ENCODE assay signal across 8 cellular contexts in the genomic region with DNA sequence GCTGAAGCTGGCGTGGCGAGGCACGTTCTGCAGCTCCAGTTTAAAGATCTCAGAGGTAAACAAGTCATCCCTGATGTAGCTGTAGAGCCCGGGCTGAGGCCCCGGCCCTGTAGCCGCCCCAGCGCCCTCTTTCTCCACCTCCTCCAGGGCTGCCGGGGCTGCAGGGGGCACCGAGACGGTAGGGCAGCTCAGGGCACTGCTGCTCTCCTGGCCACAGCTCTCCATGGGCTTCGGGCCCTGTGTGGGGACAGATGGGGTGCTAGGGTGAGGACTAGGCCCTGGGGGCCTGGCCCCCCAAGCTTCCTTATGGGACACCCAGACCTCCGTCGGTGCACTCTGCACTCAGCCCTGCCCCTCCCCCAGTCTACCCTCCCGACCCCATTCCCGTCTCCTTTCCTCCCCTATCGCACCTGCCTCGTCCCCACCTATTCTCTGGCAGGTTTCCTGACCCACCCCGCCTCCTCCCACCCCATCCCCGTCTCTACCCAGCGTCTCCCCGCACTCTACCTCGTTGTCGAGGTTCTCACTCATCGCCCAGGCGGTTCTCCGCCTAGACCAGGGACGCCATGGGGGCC. TPM values are rescaled to one million over a fixed set of nuclear protein-coding genes. Genes with fewer than 3 reads are reported as not detected.
A peak's percentile ranks its signal among the peaks of the same experiment; 100 is the strongest.
DNase-seq lines count a peak whose midpoint lies in the region; ATAC-seq and TF ChIP-seq lines count a peak whose summit lies in the region.

No MANE protein-coding gene starts in this region.

- H3K27me3 Mint-ChIP-seq in activated naive CD8-positive, alpha-beta T cell treated with anti-CD3 and anti-CD28 coated beads for 36 hours: no peaks in the 10 kb centered on the region
- no peaks in the 10 kb centered on the region for H3K27me3 Mint-ChIP-seq in stimulated activated naive CD8-positive, alpha-beta T cell treated with anti-CD3 and anti-CD28 coated beads, Interleukin-15, amount 100 ng/mL, for 72 hours

- H3K36me3 Mint-ChIP-seq in activated naive CD8-positive, alpha-beta T cell treated with anti-CD3 and anti-CD28 coated beads for 36 hours: peaks cover 46% of the 10 kb centered on the region

- no peaks in the 10 kb centered on the region for H3K9me3 Mint-ChIP-seq in activated naive CD8-positive, alpha-beta T cell treated with anti-CD3 and anti-CD28 coated beads for 36 hours
- H3K9me3 Mint-ChIP-seq in stimulated activated naive CD8-positive, alpha-beta T cell treated with anti-CD3 and anti-CD28 coated beads, Interleukin-15, amount 100 ng/mL, for 72 hours: no peaks in the 10 kb centered on the region

- H3K4me1 Mint-ChIP-seq in activated naive CD8-positive, alpha-beta T cell treated with anti-CD3 and anti-CD28 coated beads for 36 hours: peaks cover 41% of the 10 kb centered on the region
- peaks cover 85% of the 10 kb centered on the region for H3K4me1 Mint-ChIP-seq in stimulated activated naive CD8-positive, alpha-beta T cell treated with anti-CD3 and anti-CD28 coated beads, Interleukin-15, amount 100 ng/mL, for 72 hours

- H3K27me3 ChIP-seq in HL-60 (ENCODE audit: insufficient read depth, poor library complexity, severe bottlenecking) (no peaks in the 10 kb centered on the region), iPS-15b (ENCODE audit: control insufficient read depth, insufficient read depth, low read length) (no peaks in the 10 kb centered on the region)

- peak overlapping the region; percentile 92 for H3K27ac Mint-ChIP-seq in activated naive CD8-positive, alpha-beta T cell treated with anti-CD3 and anti-CD28 coated beads for 36 hours
- peak overlapping the region; percentile 98 to 99 for H3K27ac Mint-ChIP-seq in stimulated activated naive CD8-positive, alpha-beta T cell treated with anti-CD3 and anti-CD28 coated beads, Interleukin-15, amount 100 ng/mL, for 72 hours

- DNase-seq in HL-60 (ENCODE audit: low read depth in 1 of 2, low spot score in 1 of 2) (peak in 1 of 2 experiments; percentile 47), ureter (ENCODE audit: low spot score) (no peak)
- no peak for DNase-seq in activated naive CD8-positive, alpha-beta T cell treated with anti-CD3 and anti-CD28 coated beads for 36 hours
- no peak for DNase-seq in stimulated activated naive CD8-positive, alpha-beta T cell treated with anti-CD3 and anti-CD28 coated beads, Interleukin-15, amount 100 ng/mL, for 72 hours
- DNase-seq in activated CD8-positive, alpha-beta memory T cell treated with anti-CD3 and anti-CD28 coated beads for 24 hours: no peak
- DNase-seq in activated CD4-positive, CD25-positive, alpha-beta regulatory T cell treated with anti-CD3 and anti-CD28 coated beads, Interleukin-2, amount 50 U/mL, for 72 hours: no peak

- no peaks in the 10 kb centered on the region for H3K9me3 ChIP-seq in iPS-15b (ENCODE audit: control insufficient read depth, insufficient read depth, low read length)

- ATAC-seq in stimulated activated naive CD8-positive, alpha-beta T cell treated with anti-CD3 and anti-CD28 coated beads, Interleukin-15, amount 100 ng/mL, for 72 hours: no peak
- no peak for ATAC-seq in GM19463 (IDR thresholded peaks at IDR 0.05; ENCODE audit: unreplicated experiment)

- H3K4me3 Mint-ChIP-seq in activated naive CD8-positive, alpha-beta T cell treated with anti-CD3 and anti-CD28 coated beads for 36 hours: peak overlapping the region; percentile 93
- peak overlapping the region; percentile 92 to 97 for H3K4me3 Mint-ChIP-seq in stimulated activated naive CD8-positive, alpha-beta T cell treated with anti-CD3 and anti-CD28 coated beads, Interleukin-15, amount 100 ng/mL, for 72 hours

- H3K27ac ChIP-seq in HL-60 (replicated peaks): peak overlapping the region; percentile 90

- no peak for TF ChIP-seq CTCF in HL-60 (IDR thresholded peaks at IDR 0.05; ENCODE audit: insufficient read depth, low read length)

- peak overlapping the region; percentile 93 for H3K9ac ChIP-seq in iPS-15b (ENCODE audit: low read depth, low read length)

- peaks cover 71% of the 10 kb centered on the region for H3K36me3 ChIP-seq in iPS-15b (ENCODE audit: control insufficient read depth, insufficient read depth, low read length)

- peaks cover 2% of the 10 kb centered on the region for H3K4me1 ChIP-seq in iPS-15b (ENCODE audit: control insufficient read depth, insufficient read depth, low read length)

- H3K4me3 ChIP-seq in HL-60 (replicated peaks; ENCODE audit: insufficient read depth, low read length): peak overlapping the region; percentile 98
- peak overlapping the region; percentile 91 for H3K4me3 ChIP-seq in iPS-15b (ENCODE audit: low read depth, low read length)

RNA-seq across cellular contexts. Expression of a gene that starts 0.6 kb away (rescaled TPM):
- 100 to 1,000 TPM; 492 to 506 TPM for total RNA-seq in activated naive CD8-positive, alpha-beta T cell treated with anti-CD3 and anti-CD28 coated beads for 36 hours
- 106 TPM for total RNA-seq in ureter

RNA-seq across cellular contexts. Expression of a gene that starts 0.6 kb away (rescaled TPM):
- 100 to 1,000 TPM; 124 to 139 TPM for total RNA-seq in activated naive CD8-positive, alpha-beta T cell treated with anti-CD3 and anti-CD28 coated beads for 36 hours
- total RNA-seq in ureter: 81.8 TPM

RNA-seq across cellular contexts. Expression of a gene that starts 15.1 kb away (rescaled TPM):
- total RNA-seq in activated naive CD8-positive, alpha-beta T cell treated with anti-CD3 and anti-CD28 coated beads for 36 hours: 10 to 100 TPM; 63.4 to 66.6 TPM
- total RNA-seq in ureter: 64.2 TPM

RNA-seq across cellular contexts. Expression of a gene that starts 34.4 kb away (rescaled TPM):
- not detected for total RNA-seq in activated naive CD8-positive, alpha-beta T cell treated with anti-CD3 and anti-CD28 coated beads for 36 hours
- total RNA-seq in ureter: 2.6 TPM

RNA-seq across cellular contexts. Expression of a gene that starts 36.4 kb away (rescaled TPM):
- 10 to 100 TPM; 42.6 to 47.0 TPM for total RNA-seq in activated naive CD8-positive, alpha-beta T cell treated with anti-CD3 and anti-CD28 coated beads for 36 hours
- total RNA-seq in ureter: 49.0 TPM
